24 cellular contexts compared by ENCODE assay signal in the genomic region with DNA sequence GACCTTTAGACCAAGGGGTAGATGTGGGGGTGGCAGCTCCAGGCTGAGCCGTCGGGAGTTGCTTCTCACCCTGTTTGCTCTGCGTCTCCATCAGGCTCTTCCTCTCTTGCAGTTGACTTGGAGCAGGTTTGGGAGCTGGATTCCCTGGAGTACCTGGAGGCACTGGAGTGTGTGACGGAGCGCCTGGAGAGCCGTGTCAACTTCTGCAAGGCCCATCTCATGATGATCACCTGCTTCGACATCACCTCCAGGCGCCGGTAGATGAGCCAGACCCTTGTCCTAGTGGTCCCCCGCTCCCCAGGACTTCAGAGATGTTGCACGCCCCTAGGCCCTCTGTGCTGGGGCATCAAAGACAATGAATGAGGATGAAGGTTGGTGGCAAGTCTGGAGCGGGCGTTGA.
A peak's percentile ranks its signal among the peaks of the same experiment; 100 is the strongest.
DNase-seq lines count a peak whose midpoint lies in the region; ATAC-seq and TF ChIP-seq lines count a peak whose summit lies in the region.
"Had no signal": no experiment of that assay in that cellular context is flagged by ENCODE, and none has a peak within 500 bp of the region (broad histone marks: within the 10 kb centered on the region; RNA-seq: fewer than 3 reads in every experiment).

No MANE protein-coding gene starts in this region.

- H3K4me3 ChIP-seq in osteoblast (ENCODE audit: insufficient read depth, low read length), result no peak overlapping the region
- H3K4me3 ChIP-seq: BLaER1, GM12878 had no signal

- no peaks in the 10 kb centered on the region for H3K9me3 Mint-ChIP-seq in chondrocyte (ENCODE audit: low read depth)
- H3K9me3 Mint-ChIP-seq in memory B cell, result no peaks in the 10 kb centered on the region

- H3K36me3 Mint-ChIP-seq in chondrocyte (ENCODE audit: low read depth), result peaks cover 28% of the 10 kb centered on the region
- H3K36me3 Mint-ChIP-seq in memory B cell, result no peaks in the 10 kb centered on the region
- H3K36me3 Mint-ChIP-seq: CD4-positive, alpha-beta memory T cell; CD4-positive, CD25-positive, alpha-beta regulatory T cell had no signal

- no peak for TF ChIP-seq CTCF in chondrocyte (IDR thresholded peaks at IDR 0.05)
- TF ChIP-seq CTCF in osteoblast (IDR thresholded peaks at IDR 0.05; ENCODE audit: extremely low read depth, low read depth, low read length), result no peak

- no peak overlapping the region for H3K27ac ChIP-seq in osteoblast (ENCODE audit: low read depth, low read length)
- H3K27ac ChIP-seq: BLaER1 had no signal

- H3K4me1 Mint-ChIP-seq in chondrocyte (ENCODE audit: low read depth) (peaks cover 10% of the 10 kb centered on the region), memory B cell (peaks cover 13% of the 10 kb centered on the region)
- H3K4me1 Mint-ChIP-seq: CD4-positive, alpha-beta memory T cell; CD4-positive, CD25-positive, alpha-beta regulatory T cell; CD8-positive, alpha-beta memory T cell had no signal

- H3K79me2 ChIP-seq in osteoblast (ENCODE audit: insufficient read depth, low read length), result no peaks in the 10 kb centered on the region

- no peaks in the 10 kb centered on the region for H4K20me1 ChIP-seq in osteoblast (ENCODE audit: insufficient read depth, low read length)
- H4K20me1 ChIP-seq: BLaER1 had no signal

- peaks cover 9% of the 10 kb centered on the region for H3K4me1 ChIP-seq in osteoblast (ENCODE audit: insufficient read depth, low read length)
- H3K4me1 ChIP-seq: BE2C had no signal

- DNase-seq in chondrocyte (ENCODE audit: low spot score) (peak; percentile 46), memory B cell (ENCODE audit: low spot score in 2 of 2) (no peak), osteoblast (ENCODE audit: insufficient read length, low spot score, missing footprints) (peak; percentile 29), ecto neural progenitor cell (ENCODE audit: low spot score) (no peak)
- DNase-seq in stimulated activated CD4-positive, alpha-beta T cell treated with anti-CD3 and anti-CD28 coated beads, Interleukin-4, amount 100 ng/mL, for 4 hours, result no peak
- DNase-seq: 8988T; ACHN; BE2C; C1 segment of cervical spinal cord; CD4-positive, alpha-beta memory T cell; CD4-positive, CD25-positive, alpha-beta regulatory T cell; CD8-positive, alpha-beta memory T cell; COR-L47; DMS 273 treated with DMSO at 0.1 percent for 48 hours; DMS153; DMS53; DMS79; DND-41; EL; GDM1 had no signal

- H3K4me3 Mint-ChIP-seq in chondrocyte (ENCODE audit: unreplicated experiment) (no peak overlapping the region), memory B cell (no peak overlapping the region)
- H3K4me3 Mint-ChIP-seq: CD14-positive monocyte; CD4-positive, alpha-beta memory T cell; CD8-positive, alpha-beta memory T cell had no signal

- H3K4me2 ChIP-seq in osteoblast (ENCODE audit: insufficient read depth, low read length), result no peak overlapping the region
- H3K4me2 ChIP-seq: BLaER1 had no signal

- H3K27me3 ChIP-seq in osteoblast (ENCODE audit: insufficient read depth, low read length), result no peaks in the 10 kb centered on the region
- H3K27me3 ChIP-seq: BE2C, BLaER1 had no signal

- H3K27me3 Mint-ChIP-seq in chondrocyte (ENCODE audit: low read depth), result no peaks in the 10 kb centered on the region
- H3K27me3 Mint-ChIP-seq in memory B cell, result peaks cover under 1% of the 10 kb centered on the region
- H3K27me3 Mint-ChIP-seq: CD4-positive, alpha-beta memory T cell; CD4-positive, CD25-positive, alpha-beta regulatory T cell had no signal

- no peak for ATAC-seq in memory B cell (ENCODE audit: low read depth)
- no peak for ATAC-seq in GM21526 (IDR thresholded peaks at IDR 0.05; ENCODE audit: low FRiP score, unreplicated experiment)
- ATAC-seq: GM12878 had no signal

- no peaks in the 10 kb centered on the region for H3K36me3 ChIP-seq in osteoblast (ENCODE audit: insufficient read depth, low read length)
- H3K36me3 ChIP-seq: BLaER1 had no signal

- no peaks in the 10 kb centered on the region for H3K9me3 ChIP-seq in osteoblast (ENCODE audit: low read depth, low read length)
- H3K9me3 ChIP-seq: BE2C, BLaER1 had no signal

- H2AFZ ChIP-seq in osteoblast (ENCODE audit: low read length), result no peak overlapping the region

- H3K27ac Mint-ChIP-seq in chondrocyte (ENCODE audit: unreplicated experiment) (no peak overlapping the region), memory B cell (peak overlapping the region; percentile 46)
- H3K27ac Mint-ChIP-seq: CD14-positive monocyte; CD4-positive, alpha-beta memory T cell; CD4-positive, CD25-positive, alpha-beta regulatory T cell had no signal

Comparison
In these comparisons a context has a peak if more than half of its experiments do, and no peak if none do; other contexts are left out.
1. DNase-seq: peak in chondrocyte (single experiment) and osteoblast (single experiment); none in memory B cell (0 of 2), ecto neural progenitor cell (single experiment) and stimulated activated CD4-positive, alpha-beta T cell treated with anti-CD3 and anti-CD28 coated beads, Interleukin-4, amount 100 ng/mL, for 4 hours (0 of 2).